Comparison of ENCODE assay signal across 9 cellular contexts in genomic region chr2:104873689-104874054, GRCh38. TPM values are rescaled to one million over a fixed set of nuclear protein-coding genes. Genes with fewer than 3 reads are reported as not detected.
A peak's percentile ranks its signal among the peaks of the same experiment; 100 is the strongest.
DNase-seq lines count a peak whose midpoint lies in the region; ATAC-seq and TF ChIP-seq lines count a peak whose summit lies in the region.
"Had no signal": no experiment of that assay in that cellular context is flagged by ENCODE, and none has a peak within 500 bp of the region (broad histone marks: within the 10 kb centered on the region; RNA-seq: fewer than 3 reads in every experiment).

No MANE protein-coding gene starts in this region.

- no peaks in the 10 kb centered on the region for H3K9me3 Mint-ChIP-seq in activated naive CD8-positive, alpha-beta T cell treated with anti-CD3 and anti-CD28 coated beads, Interleukin-2, amount 50 U/mL, for 24 hours
- H3K9me3 Mint-ChIP-seq in naive thymus-derived CD8-positive, alpha-beta T cell, result no peaks in the 10 kb centered on the region

- H4K20me1 ChIP-seq in BLaER1 (peaks cover 42% of the 10 kb centered on the region; the same call in 1 of the 2 replicates), HCT116 (ENCODE audit: insufficient read depth) (no peaks in the 10 kb centered on the region), hepatocyte (ENCODE audit: insufficient read depth, poor library complexity, severe bottlenecking) (no peaks in the 10 kb centered on the region)

- CTCF ChIA-PET in HCT116 (lab: Charles Lee), result interaction anchor here (1.4 kb wide), 1 partner anchor 24 kb away, joined by 3 read pairs; no protein-coding TSS in a partner anchor

- H3K4me1 ChIP-seq in BLaER1 (peaks cover 18% of the 10 kb centered on the region), HCT116 (ENCODE audit: control insufficient read depth in 1 of 2, insufficient read depth in 2 of 2, low read length in 2 of 2) (no peaks in the 10 kb centered on the region), hepatocyte (ENCODE audit: insufficient read depth) (peaks cover 15% of the 10 kb centered on the region)

- H3K27me3 Mint-ChIP-seq in activated naive CD8-positive, alpha-beta T cell treated with anti-CD3 and anti-CD28 coated beads, Interleukin-2, amount 50 U/mL, for 24 hours, result peaks cover 62% of the 10 kb centered on the region
- peaks cover 30 to 76% (median 52%) of the 10 kb centered on the region in 5 donors for H3K27me3 Mint-ChIP-seq in naive thymus-derived CD8-positive, alpha-beta T cell

- no TSS peak for BruUV-seq in HCT116 (replicated peaks; lab: Mats Ljungman, UMichigan)

- no peaks in the 10 kb centered on the region for H3K36me3 ChIP-seq in BLaER1
- no peaks in the 10 kb centered on the region for H3K36me3 ChIP-seq in HCT116 (ENCODE audit: control insufficient read depth in 1 of 2, insufficient read depth in 2 of 2, low read length in 2 of 2)
- no peaks in the 10 kb centered on the region for H3K36me3 ChIP-seq in hepatocyte (replicated peaks; ENCODE audit: insufficient read depth, low read depth)
- H3K36me3 ChIP-seq: cardiac muscle cell had no signal

- H3K9ac ChIP-seq in BLaER1 (no peak overlapping the region), HCT116 (ENCODE audit: low read length) (no peak overlapping the region)

- peak overlapping the region; percentile 36 for H3K4me3 Mint-ChIP-seq in activated naive CD8-positive, alpha-beta T cell treated with anti-CD3 and anti-CD28 coated beads, Interleukin-2, amount 50 U/mL, for 24 hours
- H3K4me3 Mint-ChIP-seq in naive thymus-derived CD8-positive, alpha-beta T cell, result peak overlapping the region in 8 of 10 donors; percentile 20 to 72 (median 50)

- DNase-seq in HCT116 (ENCODE audit: low read depth, low spot score) (no peak), AG08395 (ENCODE audit: low spot score) (no peak), hepatocyte (ENCODE audit: low spot score) (no peak), HCEC 1CT (no peak)
- DNase-seq in activated naive CD8-positive, alpha-beta T cell treated with anti-CD3 and anti-CD28 coated beads, Interleukin-2, amount 50 U/mL, for 24 hours, result no peak
- DNase-seq in naive thymus-derived CD8-positive, alpha-beta T cell, result no peak
- no peak for DNase-seq in central memory CD4-positive, alpha-beta T cell

- intact Hi-C loops in HCT116 (cut with micrococcal nuclease), result loop anchor here (5.0 kb wide), 1 partner anchor 1711 kb away; no protein-coding TSS in a partner anchor

- POLR2A ChIA-PET in HCT116 (lab: Charles Lee), result no interaction called here
- POLR2A ChIA-PET in naive thymus-derived CD8-positive, alpha-beta T cell (lab: Charles Lee), result no interaction called here

- 11% methylated on average over 17 of the region's 17 CpGs for WGBS in hepatocyte (ENCODE audit: low lambda C conversion rate, missing lambda C conversion rate)

- peaks cover 57% of the 10 kb centered on the region for H3K27me3 ChIP-seq in BLaER1
- peaks cover 6% of the 10 kb centered on the region; the same call in 1 of the 2 replicates for H3K27me3 ChIP-seq in HCT116 (ENCODE audit: insufficient read depth, low read length)
- peaks cover 93% of the 10 kb centered on the region for H3K27me3 ChIP-seq in hepatocyte

- TF ChIP-seq POLR2A in HCT116 (IDR thresholded peaks at IDR 0.05; ENCODE audit: borderline replicate concordance, extremely low read depth, insufficient read depth, insufficient read length), result no peak

- RAD21 ChIA-PET in HCT116 (lab: Charles Lee; ENCODE audit: low non-redundant PET in 1 of 2, low total read pairs in 2 of 2, uncharacterized antibody in 2 of 2, unreplicated experiment in 2 of 2), result no interaction called here

- H3K27ac Mint-ChIP-seq in activated naive CD8-positive, alpha-beta T cell treated with anti-CD3 and anti-CD28 coated beads, Interleukin-2, amount 50 U/mL, for 24 hours, result no peak overlapping the region
- H3K27ac Mint-ChIP-seq in naive thymus-derived CD8-positive, alpha-beta T cell, result no peak overlapping the region

- H3K9me3 ChIP-seq in BLaER1 (no peaks in the 10 kb centered on the region), HCT116 (ENCODE audit: control insufficient read depth in 1 of 2, insufficient read depth in 1 of 2, low read depth in 1 of 2, low read length in 2 of 2) (no peaks in the 10 kb centered on the region), hepatocyte (ENCODE audit: low read depth) (no peaks in the 10 kb centered on the region)

- no peak for TF ChIP-seq CTCF in HCT116 (IDR thresholded peaks at IDR 0.05 in 2 of 3, conservative IDR thresholded peaks at IDR 0.05 in 1 of 3; ENCODE audit: borderline replicate concordance in 1 of 3, insufficient read depth in 1 of 3, low read depth in 2 of 3, low read length in 2 of 3)
- TF ChIP-seq CTCF in hepatocyte (IDR thresholded peaks at IDR 0.05; ENCODE audit: poor library complexity), result no peak

- no peaks in the 10 kb centered on the region for H3K79me2 ChIP-seq in HCT116 (ENCODE audit: insufficient read depth, low read length)
- H3K79me2 ChIP-seq in hepatocyte, result no peaks in the 10 kb centered on the region

- H3K4me2 ChIP-seq in BLaER1 (peak overlapping the region; percentile 94), HCT116 (ENCODE audit: low read length) (no peak overlapping the region), hepatocyte (no peak overlapping the region)

- H3K36me3 Mint-ChIP-seq in activated naive CD8-positive, alpha-beta T cell treated with anti-CD3 and anti-CD28 coated beads, Interleukin-2, amount 50 U/mL, for 24 hours (ENCODE audit: low read depth), result no peaks in the 10 kb centered on the region
- H3K36me3 Mint-ChIP-seq in naive thymus-derived CD8-positive, alpha-beta T cell, result no peaks in the 10 kb centered on the region

- H3K27ac ChIP-seq in BLaER1 (no peak overlapping the region), HCT116 (ENCODE audit: low read depth, low read length) (no peak overlapping the region), hepatocyte (no peak overlapping the region)
- H3K27ac ChIP-seq: cardiac muscle cell had no signal

- H3K4me1 Mint-ChIP-seq in activated naive CD8-positive, alpha-beta T cell treated with anti-CD3 and anti-CD28 coated beads, Interleukin-2, amount 50 U/mL, for 24 hours, result peaks cover 13% of the 10 kb centered on the region
- peaks cover 0 to 14% (median 11%) of the 10 kb centered on the region in 4 donors for H3K4me1 Mint-ChIP-seq in naive thymus-derived CD8-positive, alpha-beta T cell

- H3K9me2 ChIP-seq in HCT116 (ENCODE audit: insufficient read depth) (no peaks in the 10 kb centered on the region), hepatocyte (replicated peaks; ENCODE audit: insufficient read depth) (no peaks in the 10 kb centered on the region)

- H3K4me3 ChIP-seq in BLaER1 (peak overlapping the region; percentile 79), HCT116 (replicated peaks in 1 of 2; ENCODE audit: low read depth in 1 of 2, low read length in 2 of 2) (no peak overlapping the region), hepatocyte (no peak overlapping the region)

- H2AFZ ChIP-seq in HCT116 (ENCODE audit: low read depth, low read length, poor library complexity, severe bottlenecking), result no peak overlapping the region
- H2AFZ ChIP-seq in hepatocyte, result no peak overlapping the region

- ATAC-seq in HCT116, result 0 out of 2 replicates have a peak, but pooled peaks have one; percentile 32
- ATAC-seq in activated naive CD8-positive, alpha-beta T cell treated with anti-CD3 and anti-CD28 coated beads, Interleukin-2, amount 50 U/mL, for 24 hours, result no peak
- no peak for ATAC-seq in naive thymus-derived CD8-positive, alpha-beta T cell

- TF ChIP-seq RAD21 in HCT116 (IDR thresholded peaks at IDR 0.05; ENCODE audit: low read depth), result no peak

TF ChIP-seq in HCT116, 20 proteins besides CTCF, POLR2A, EP300 and RAD21 (continues in another document):
- no peak for TF ChIP-seq POLR2AphosphoS5 (IDR thresholded peaks at IDR 0.05; ENCODE audit: low read depth, low read length)
- no peak for TF ChIP-seq EZH2 (IDR thresholded peaks at IDR 0.05)
- no peak for TF ChIP-seq ELF1 (IDR thresholded peaks at IDR 0.05; ENCODE audit: borderline replicate concordance, low read depth)
- TF ChIP-seq ZNF274 (IDR thresholded peaks at IDR 0.05; ENCODE audit: low read depth, low read length), result no peak
- no peak for TF ChIP-seq EZH2phosphoT487 (IDR thresholded peaks at IDR 0.05; ENCODE audit: borderline replicate concordance)
- TF ChIP-seq REST (IDR thresholded peaks at IDR 0.05; ENCODE audit: low read depth), result no peak
- TF ChIP-seq ATF3 (IDR thresholded peaks at IDR 0.05), result no peak
- no peak for TF ChIP-seq FOSL1 (IDR thresholded peaks at IDR 0.05; ENCODE audit: low read depth)
- no peak for TF ChIP-seq MAX (IDR thresholded peaks at IDR 0.05)

RNA-seq across cellular contexts. Expression of gene POU3F3, which starts 19.8 kb away (rescaled TPM):
- total RNA-seq in HCT116 (2021; ENCODE audit: unreplicated experiment) (not detected), hepatocyte (not detected in 2 replicates)
- polyA plus RNA-seq in HCT116 (2012), result not detected in 2 replicates
- total RNA-seq in naive thymus-derived CD8-positive, alpha-beta T cell, result not detected
- not detected for polyA plus RNA-seq in naive thymus-derived CD8-positive, alpha-beta T cell
- polyA plus RNA-seq in hepatocyte, result not detected in 2 replicates
- total RNA-seq: cardiac muscle cell had no signal
- polyA plus RNA-seq: cardiac muscle cell had no signal
